Comparison of ENCODE assay signal across 10 cellular contexts in genomic region chr14:93960108-93960475, GRCh38. TPM values are rescaled to one million over a fixed set of nuclear protein-coding genes. Genes with fewer than 3 reads are reported as not detected.
DNase-seq lines count a peak whose midpoint lies in the region; ATAC-seq and TF ChIP-seq lines count a peak whose summit lies in the region.
"Had no signal": no experiment of that assay in that cellular context is flagged by ENCODE, and none has a peak within 500 bp of the region (broad histone marks: within the 10 kb centered on the region; RNA-seq: fewer than 3 reads in every experiment).

No MANE protein-coding gene starts in this region.

- no peak for ATAC-seq in GM21367 (IDR thresholded peaks at IDR 0.05; ENCODE audit: unreplicated experiment)
- ATAC-seq in HG02588 (IDR thresholded peaks at IDR 0.05; ENCODE audit: unreplicated experiment): no peak

- H3K27me3 Mint-ChIP-seq in activated T-cell treated with anti-CD3 and anti-CD28 coated beads, Interleukin-2, amount 50 U/mL, for 24 hours: no peaks in the 10 kb centered on the region
- H3K27me3 Mint-ChIP-seq in T-helper 1 cell treated with Interleukin-12 subunit alpha and Interleukin-12 subunit beta and Interleukin-4 antibody, amounts not matched to agents 30 μg/mL and 1 μg/mL, for 36 hours (ENCODE audit: low read depth): no peaks in the 10 kb centered on the region

- H3K4me3 Mint-ChIP-seq in activated T-cell treated with anti-CD3 and anti-CD28 coated beads, Interleukin-2, amount 50 U/mL, for 24 hours: peak overlapping the region; percentile 68
- H3K4me3 Mint-ChIP-seq in T-helper 1 cell treated with Interleukin-12 subunit alpha and Interleukin-12 subunit beta and Interleukin-4 antibody, amounts not matched to agents 30 μg/mL and 1 μg/mL, for 36 hours: peak overlapping the region; percentile 72

- peak overlapping the region; percentile 78 to 94 (median 90) for H3K27ac ChIP-seq in esophagus muscularis mucosa (replicated peaks in 1 of 4)

- H3K27me3 ChIP-seq in esophagus muscularis mucosa: no peaks in the 10 kb centered on the region

- TF ChIP-seq POLR2A in esophagus muscularis mucosa (IDR thresholded peaks at IDR 0.05; ENCODE audit: low read depth): no peak

- peaks cover 67 to 90% (median 85%) of the 10 kb centered on the region in 4 donors for H3K4me1 ChIP-seq in esophagus muscularis mucosa

- peaks cover 35% of the 10 kb centered on the region for H3K36me3 Mint-ChIP-seq in activated T-cell treated with anti-CD3 and anti-CD28 coated beads, Interleukin-2, amount 50 U/mL, for 24 hours (ENCODE audit: low read depth)
- peaks cover 36% of the 10 kb centered on the region for H3K36me3 Mint-ChIP-seq in T-helper 1 cell treated with Interleukin-12 subunit alpha and Interleukin-12 subunit beta and Interleukin-4 antibody, amounts not matched to agents 30 μg/mL and 1 μg/mL, for 36 hours (ENCODE audit: low read depth)

- TF ChIP-seq EP300 in esophagus muscularis mucosa (IDR thresholded peaks at IDR 0.05): no peak

- peak; percentile 57 for DNase-seq in activated T-cell treated with anti-CD3 and anti-CD28 coated beads, Interleukin-2, amount 50 U/mL, for 24 hours
- DNase-seq in activated T-cell treated with anti-CD3 and anti-CD28 coated beads for 4 hours (no peak), esophagus muscularis mucosa (ENCODE audit: extremely low spot score) (no peak), NCI-H345 treated with DMSO at 0.1 percent for 48 hours (lab: John Stamatoyannopoulos, UW; ENCODE audit: unreplicated experiment) (no peak)
- peak; percentile 44 for DNase-seq in stimulated activated naive CD4-positive, alpha-beta T cell treated with Interleukin-2 at 50 U/mL for 16 hours (lab: John Stamatoyannopoulos, UW)
- DNase-seq: NCI-H526 treated with DMSO at 0.1 percent for 48 hours had no signal

- peaks cover 96% of the 10 kb centered on the region for H3K4me1 Mint-ChIP-seq in activated T-cell treated with anti-CD3 and anti-CD28 coated beads, Interleukin-2, amount 50 U/mL, for 24 hours (ENCODE audit: low read depth)
- peaks cover 92% of the 10 kb centered on the region for H3K4me1 Mint-ChIP-seq in T-helper 1 cell treated with Interleukin-12 subunit alpha and Interleukin-12 subunit beta and Interleukin-4 antibody, amounts not matched to agents 30 μg/mL and 1 μg/mL, for 36 hours (ENCODE audit: low read depth)

- H3K36me3 ChIP-seq in esophagus muscularis mucosa: peaks cover 0 to 40% (median 20%) of the 10 kb centered on the region in 4 donors

- no peaks in the 10 kb centered on the region for H3K9me3 ChIP-seq in esophagus muscularis mucosa

- H3K9me3 Mint-ChIP-seq in activated T-cell treated with anti-CD3 and anti-CD28 coated beads, Interleukin-2, amount 50 U/mL, for 24 hours: peaks cover 8% of the 10 kb centered on the region
- peaks cover 4% of the 10 kb centered on the region for H3K9me3 Mint-ChIP-seq in T-helper 1 cell treated with Interleukin-12 subunit alpha and Interleukin-12 subunit beta and Interleukin-4 antibody, amounts not matched to agents 30 μg/mL and 1 μg/mL, for 36 hours

- peak overlapping the region; percentile 97 for H3K27ac Mint-ChIP-seq in activated T-cell treated with anti-CD3 and anti-CD28 coated beads, Interleukin-2, amount 50 U/mL, for 24 hours
- H3K27ac Mint-ChIP-seq in T-helper 1 cell treated with Interleukin-12 subunit alpha and Interleukin-12 subunit beta and Interleukin-4 antibody, amounts not matched to agents 30 μg/mL and 1 μg/mL, for 36 hours: peak overlapping the region; percentile 98

- no peak overlapping the region for H3K4me3 ChIP-seq in esophagus muscularis mucosa

- TF ChIP-seq CTCF in esophagus muscularis mucosa (IDR thresholded peaks at IDR 0.05): no peak

- intact Hi-C loops in esophagus muscularis mucosa (cut with DNase I): no loop called here

RNA-seq across cellular contexts. Expression of gene ASB2, which starts 16.3 kb away (rescaled TPM):
- total RNA-seq in esophagus muscularis mucosa: 100 to 1,000 TPM in 3 of 4 donors, 10 to 100 TPM in 1; 53.5 to 164 (median 105) TPM

RNA-seq across cellular contexts. Expression of gene FAM181A, which starts 32.9 kb away (rescaled TPM):
- total RNA-seq in esophagus muscularis mucosa: not detected
- total RNA-seq: subcutaneous adipose tissue had no signal

RNA-seq across cellular contexts. Expression of gene CCDC197, which starts 37.0 kb away (rescaled TPM):
- total RNA-seq in esophagus muscularis mucosa: not detected
- total RNA-seq: subcutaneous adipose tissue had no signal

Comparison
In these comparisons a context has a peak if more than half of its experiments do, and no peak if none do; other contexts are left out.
1. DNase-seq: peak in activated T-cell treated with anti-CD3 and anti-CD28 coated beads, Interleukin-2, amount 50 U/mL, for 24 hours (single experiment) and stimulated activated naive CD4-positive, alpha-beta T cell treated with Interleukin-2 at 50 U/mL for 16 hours (single experiment); none in activated T-cell treated with anti-CD3 and anti-CD28 coated beads for 4 hours (single experiment), esophagus muscularis mucosa (single experiment) and NCI-H345 treated with DMSO at 0.1 percent for 48 hours (single experiment).